ENCODE assay signal across 8 cellular contexts in genomic region chr14:23319746-23320583, GRCh38. TPM values are rescaled to one million over a fixed set of nuclear protein-coding genes. Genes with fewer than 3 reads are reported as not detected.
A peak's percentile ranks its signal among the peaks of the same experiment; 100 is the strongest.
DNase-seq lines count a peak whose midpoint lies in the region; TF ChIP-seq lines count a peak whose summit lies in the region.

No MANE protein-coding gene starts in this region.

- H3K4me3 ChIP-seq in GM06990 (replicated peaks; ENCODE audit: low read depth, low read length) (peak overlapping the region; percentile 69), esophagus (ENCODE audit: low read depth in 1 of 2, low read length in 2 of 2) (peak overlapping the region; percentile 32 to 41)

- H3K4me1 ChIP-seq in esophagus (ENCODE audit: control insufficient read depth in 2 of 2, insufficient read depth in 2 of 2, low read length in 1 of 2) = peaks cover 3 to 5% of the 10 kb centered on the region in 2 donors

- peak overlapping the region; percentile 80 for H3K4me3 Mint-ChIP-seq in progenitor cell of endocrine pancreas (ENCODE audit: low read depth)

- no peaks in the 10 kb centered on the region for H3K9me3 Mint-ChIP-seq in progenitor cell of endocrine pancreas (ENCODE audit: low read depth)

- no peak for DNase-seq in GM06990 (ENCODE audit: extremely low read depth, insufficient read length)
- no peak for DNase-seq in RWPE1 (ENCODE audit: low spot score)
- no peak for DNase-seq in progenitor cell of endocrine pancreas (ENCODE audit: low spot score, unreplicated experiment)
- no peak for DNase-seq in NCI-H526 treated with DMSO at 0.1 percent for 48 hours (lab: John Stamatoyannopoulos, UW)
- DNase-seq in NCI-H1092 (lab: John Stamatoyannopoulos, UW) = no peak
- DNase-seq in NCI-H345 treated with DMSO at 0.1 percent for 48 hours (lab: John Stamatoyannopoulos, UW; ENCODE audit: unreplicated experiment) = no peak
- DNase-seq in GM13977 (ENCODE audit: low spot score) = no peak

- H3K27ac Mint-ChIP-seq in progenitor cell of endocrine pancreas = peak overlapping the region; percentile 98

- no peaks in the 10 kb centered on the region for H3K9me3 ChIP-seq in esophagus (ENCODE audit: control insufficient read depth in 2 of 2, insufficient read depth in 1 of 2, low read depth in 1 of 2, low read length in 1 of 2)

- no peaks in the 10 kb centered on the region for H3K27me3 Mint-ChIP-seq in progenitor cell of endocrine pancreas

- CTCF ChIA-PET in RWPE1 (lab: Yijun Ruan, JAX) = interaction anchor here (1.3 to 1.5 kb wide), 2 partner anchors 13 to 17 kb away, joined by 3 to 10 read pairs; partner anchors contain the start of genes BCL2L2 and PPP1R3E

- in situ Hi-C loops in GM13977 (cut with MboI; ENCODE audit: low pct_unique_long_range_greater_than_20kb, low sequenced_read_pairs, unreplicated experiment) = no loop called here

- H3K36me3 Mint-ChIP-seq in progenitor cell of endocrine pancreas (ENCODE audit: insufficient read depth) = peaks cover 22% of the 10 kb centered on the region

- 88% methylated on average over 17 of the region's 17 CpGs for WGBS in esophagus, 2 donors

- POLR2A ChIA-PET in RWPE1 (lab: Yijun Ruan, JAX; ENCODE audit: low non-redundant PET) = interaction anchor here (1.7 kb wide), 1 partner anchor 13 kb away, joined by 12 read pairs; the partner anchor contains the start of gene BCL2L2

- peaks cover 21% of the 10 kb centered on the region for H3K4me1 Mint-ChIP-seq in progenitor cell of endocrine pancreas (ENCODE audit: low read depth)

- H3K27ac ChIP-seq in RWPE1 (peak overlapping the region; percentile 87), esophagus (ENCODE audit: low read depth in 2 of 2, low read length in 1 of 2) (peak overlapping the region; percentile 92 to 99)

- H3K36me3 ChIP-seq in GM06990 (ENCODE audit: control insufficient read depth, insufficient read depth, low read length) (peaks cover 12% of the 10 kb centered on the region), esophagus (ENCODE audit: control insufficient read depth in 2 of 2, insufficient read depth in 2 of 2, low read length in 1 of 2) (peaks cover 4 to 13% of the 10 kb centered on the region in 2 donors)

- H3K27me3 ChIP-seq in GM06990 (replicated peaks; ENCODE audit: control insufficient read depth, insufficient read depth, low read length) = no peaks in the 10 kb centered on the region
- H3K27me3 ChIP-seq in esophagus (ENCODE audit: control insufficient read depth in 1 of 2, insufficient read depth in 2 of 2, low read length in 2 of 2) = no peaks in the 10 kb centered on the region

- no peak for TF ChIP-seq CTCF in GM06990 (IDR thresholded peaks at IDR 0.05; ENCODE audit: insufficient read depth, low read length, poor library complexity, severe bottlenecking)
- TF ChIP-seq CTCF in RWPE1 (conservative IDR thresholded peaks at IDR 0.05; ENCODE audit: low read depth) = no peak
- no peak for TF ChIP-seq CTCF in progenitor cell of endocrine pancreas (IDR thresholded peaks at IDR 0.05; ENCODE audit: unreplicated experiment)
- no peak for TF ChIP-seq CTCF in GM13977 (IDR thresholded peaks at IDR 0.05; ENCODE audit: extremely low read depth, insufficient read depth, missing control alignments)

RNA-seq across cellular contexts. Expression of gene PABPN1, which starts 1.3 kb away (rescaled TPM):
- 100 to 1,000 TPM; 105 to 154 TPM for polyA plus RNA-seq in esophagus
- total RNA-seq in progenitor cell of endocrine pancreas = 318 and 338 TPM in 2 replicates

RNA-seq across cellular contexts. Expression of gene BCL2L2, which starts 13.3 kb away (rescaled TPM):
- 10 to 100 TPM; 28.0 to 35.0 TPM for polyA plus RNA-seq in esophagus
- total RNA-seq in progenitor cell of endocrine pancreas = 23.7 and 24.3 TPM in 2 replicates

RNA-seq across cellular contexts. Expression of gene PPP1R3E, which starts 17.3 kb away (rescaled TPM):
- 10 to 100 TPM in 1 of 2 donors, 1 to 10 TPM in 1; 5.2 to 12.7 TPM for polyA plus RNA-seq in esophagus
- total RNA-seq in progenitor cell of endocrine pancreas = 8.4 and 8.9 TPM in 2 replicates

RNA-seq across cellular contexts. Expression of gene SLC22A17, which starts 32.7 kb away (rescaled TPM):
- polyA plus RNA-seq in esophagus = 1 to 10 TPM; 4.7 to 8.3 TPM
- 26.2 and 29.3 TPM in 2 replicates for total RNA-seq in progenitor cell of endocrine pancreas

RNA-seq across cellular contexts. Expression of gene HOMEZ, which starts 34.0 kb away (rescaled TPM):
- polyA plus RNA-seq in esophagus = 10 to 100 TPM in 1 of 2 donors, 1 to 10 TPM in 1; 8.0 to 16.1 TPM
- 21.1 and 22.5 TPM in 2 replicates for total RNA-seq in progenitor cell of endocrine pancreas
